In the genomic region with DNA sequence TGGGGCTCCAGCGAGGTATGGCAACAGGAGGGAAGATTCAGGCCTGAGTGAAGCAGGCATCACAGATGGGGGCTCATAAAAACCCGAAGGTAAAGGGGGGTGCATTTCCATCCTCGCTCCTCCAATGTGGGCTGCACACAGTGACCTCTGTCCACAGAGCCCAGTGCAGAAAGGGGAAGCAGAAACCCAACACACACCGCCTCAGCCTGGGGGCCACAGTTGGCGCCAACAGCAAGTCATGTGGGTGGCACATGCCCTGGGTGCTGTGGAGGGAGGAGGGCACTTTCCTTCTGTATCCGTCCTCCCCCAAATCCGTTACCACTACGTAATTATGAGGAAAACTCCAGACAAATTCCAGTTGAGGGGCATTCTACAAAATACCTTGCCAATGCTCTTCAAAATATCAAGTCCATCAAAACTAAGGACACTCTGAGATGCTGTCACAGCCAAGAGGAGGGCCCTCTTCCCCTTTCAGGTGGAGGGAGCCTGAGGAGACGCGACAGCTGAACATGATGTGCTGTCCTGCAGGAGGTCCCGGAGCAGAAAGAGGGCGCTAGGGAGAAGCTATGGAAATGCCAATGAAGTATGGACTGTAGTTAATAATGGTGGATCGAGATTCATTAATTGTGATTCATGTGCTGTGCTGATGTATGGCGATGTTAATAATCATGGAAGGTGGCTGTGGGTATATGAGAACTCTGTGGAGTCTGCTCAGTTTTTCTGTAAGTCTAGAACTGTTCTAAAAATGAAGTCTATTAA, we compare ENCODE assay signal across 13 cellular contexts. TPM values are rescaled to one million over a fixed set of nuclear protein-coding genes. Genes with fewer than 3 reads are reported as not detected.
DNase-seq lines count a peak whose midpoint lies in the region; ATAC-seq, FAIRE-seq and TF ChIP-seq lines count a peak whose summit lies in the region.
"Had no signal": no experiment of that assay in that cellular context is flagged by ENCODE, and none has a peak within 500 bp of the region (broad histone marks: within the 10 kb centered on the region; RNA-seq: fewer than 3 reads in every experiment).

No MANE protein-coding gene starts in this region.

- no peak overlapping the region for H3K56ac ChIP-seq in H1 (replicated peaks; ENCODE audit: insufficient read length, low read depth, low read length)

- no peak overlapping the region for H2AFZ ChIP-seq in OCI-LY1 (ENCODE audit: low read length)
- H2AFZ ChIP-seq in H1 (ENCODE audit: low read length): no peak overlapping the region

- peak; percentile 17 to 45; a peak in 2 of 4 replicates for TF ChIP-seq RAD21 in H1 (IDR thresholded peaks at IDR 0.05 in 1 of 2, conservative IDR thresholded peaks at IDR 0.05 in 1 of 2; ENCODE audit: low read depth in 2 of 2, low read length in 2 of 2)

- H3K14ac ChIP-seq in H1 (ENCODE audit: insufficient read length): no peak overlapping the region

- H2BK12ac ChIP-seq in H1 (ENCODE audit: low read depth, low read length): no peak overlapping the region

- peaks cover 2% of the 10 kb centered on the region; the same call in 1 of the 2 replicates for H3K79me1 ChIP-seq in H1 (ENCODE audit: low read depth, low read length)

- H3K36me3 ChIP-seq in OCI-LY1 (ENCODE audit: insufficient read depth, low read length) (no peaks in the 10 kb centered on the region), H1 (ENCODE audit: control insufficient read depth in 2 of 4, insufficient read depth in 4 of 4, low read length in 3 of 4) (no peaks in the 10 kb centered on the region)

- no peak overlapping the region for H2BK15ac ChIP-seq in H1 (ENCODE audit: low read length)

- H3K27ac ChIP-seq in OCI-LY1 (ENCODE audit: low read depth, low read length, poor library complexity, severe bottlenecking) (no peak overlapping the region), H1 (ENCODE audit: low read depth, low read length) (no peak overlapping the region)

- H2BK20ac ChIP-seq in H1 (ENCODE audit: low read length): 0 out of 2 replicates have a peak overlapping the region, but pooled peaks have one; percentile 9

- peak overlapping the region; percentile 61 for H3K27ac Mint-ChIP-seq in activated CD4-positive, alpha-beta T cell treated with anti-CD3 and anti-CD28 coated beads, Interleukin-2, amount 10 ng/mL, durations not matched to agents 7 days and 5 days

- H3F3A ChIP-seq in OCI-LY1 (ENCODE audit: insufficient read depth, low read length): no peaks in the 10 kb centered on the region

- peaks cover 18% of the 10 kb centered on the region for H3K4me1 Mint-ChIP-seq in activated CD4-positive, alpha-beta T cell treated with anti-CD3 and anti-CD28 coated beads, Interleukin-2, amount 10 ng/mL, durations not matched to agents 7 days and 5 days

- H3K27me3 ChIP-seq in OCI-LY1 (ENCODE audit: insufficient read depth, low read length) (no peaks in the 10 kb centered on the region), H1 (replicated peaks in 1 of 4; ENCODE audit: control insufficient read depth in 3 of 4, extremely low read depth in 1 of 4, insufficient read depth in 3 of 4, low read length in 3 of 4) (no peaks in the 10 kb centered on the region)

- H3K9ac ChIP-seq in OCI-LY1 (ENCODE audit: low read length) (no peak overlapping the region), H1 (replicated peaks in 1 of 4; ENCODE audit: extremely low read depth in 1 of 4, low read depth in 3 of 4, low read length in 3 of 4) (no peak overlapping the region)

- no peak for TF ChIP-seq EP300 in H1 (IDR thresholded peaks at IDR 0.05; ENCODE audit: borderline replicate concordance in 1 of 2, low read depth in 2 of 2, low read length in 2 of 2)

- 81% methylated on average over 10 of the region's 14 CpGs; no CpG with 5 or more reads in 1 of the 2 experiments for WGBS in H1 (ENCODE audit: extremely low coverage in 1 of 2, insufficient coverage in 1 of 2, insufficient read length in 1 of 2, insufficient replicate concordance in 2 of 2, low coverage in 1 of 2, low lambda C conversion rate in 2 of 2, missing lambda C conversion rate in 1 of 2), 2 experiments

- H3K27me3 Mint-ChIP-seq in activated CD4-positive, alpha-beta T cell treated with anti-CD3 and anti-CD28 coated beads, Interleukin-2, amount 10 ng/mL, durations not matched to agents 7 days and 5 days: no peaks in the 10 kb centered on the region

- CTCF ChIA-PET in activated CD4-positive, alpha-beta T cell treated with anti-CD3 and anti-CD28 coated beads, Interleukin-2, amount 10 ng/mL, durations not matched to agents 7 days and 5 days (lab: Charles Lee): interaction anchor here (1.2 kb wide), 1 partner anchor 9 kb away, joined by 3 read pairs; no protein-coding TSS in a partner anchor
- CTCF ChIA-PET in H1 (lab: Charles Lee; ENCODE audit: partially characterized antibody): interaction anchor here (0.8 to 5.5 kb wide), 19 partner anchors 8 to 788 kb away, joined by 3 to 51 read pairs (median 5); partner anchors contain the start of gene APBA2

- H2BK5ac ChIP-seq in H1 (ENCODE audit: low read depth, low read length): no peak overlapping the region

- H2BK120ac ChIP-seq in H1 (replicated peaks; ENCODE audit: low read depth, low read length): no peak overlapping the region

- no peak overlapping the region for H4K5ac ChIP-seq in H1 (ENCODE audit: insufficient read length, low read depth, low read length)

- no peak overlapping the region for H4K91ac ChIP-seq in H1 (replicated peaks; ENCODE audit: insufficient read length, low read length)

- no peak overlapping the region for H3K4me3 Mint-ChIP-seq in activated CD4-positive, alpha-beta T cell treated with anti-CD3 and anti-CD28 coated beads, Interleukin-2, amount 10 ng/mL, durations not matched to agents 7 days and 5 days

- peak; percentile 31; the same call in 1 of the 2 replicates for TF ChIP-seq CTCF in OCI-LY1 (IDR thresholded peaks at IDR 0.05; ENCODE audit: low read length)
- TF ChIP-seq CTCF in H1 (IDR thresholded peaks at IDR 0.05; ENCODE audit: control extremely low read depth in 1 of 3, insufficient read depth in 1 of 3, low read depth in 1 of 3, low read length in 3 of 3): peak; percentile 56 to 80 (median 69)
- peak; percentile 43 for TF ChIP-seq CTCF in retinal pigment epithelial cell (conservative IDR thresholded peaks at IDR 0.05; ENCODE audit: low read depth, low read length)

- no peak overlapping the region for H3K18ac ChIP-seq in H1 (ENCODE audit: extremely low read depth, low read length)

- H4K8ac ChIP-seq in H1 (ENCODE audit: extremely low read depth, insufficient read depth, low read length): peak overlapping the region; percentile 39; the same call in 1 of the 2 replicates

- H4K20me1 ChIP-seq in OCI-LY1 (ENCODE audit: insufficient read depth, low read length): no peaks in the 10 kb centered on the region
- no peaks in the 10 kb centered on the region for H4K20me1 ChIP-seq in H1 (replicated peaks in 1 of 2; ENCODE audit: control insufficient read depth in 1 of 2, insufficient read depth in 2 of 2, low read length in 2 of 2)

- POLR2A ChIA-PET in activated CD4-positive, alpha-beta T cell treated with anti-CD3 and anti-CD28 coated beads, Interleukin-2, amount 10 ng/mL, durations not matched to agents 7 days and 5 days (lab: Charles Lee): no interaction called here
- POLR2A ChIA-PET in H1 (lab: Charles Lee; ENCODE audit: partially characterized antibody): interaction anchor here (0.8 kb wide), 1 partner anchor 15 kb away, joined by 3 read pairs; no protein-coding TSS in a partner anchor

- TF ChIP-seq POLR2A in H1 (IDR thresholded peaks at IDR 0.05; ENCODE audit: control extremely low read depth in 1 of 2, low read depth in 2 of 2, low read length in 2 of 2): no peak

- FAIRE-seq in H1 (lab: Jason Lieb, UNC): peak; percentile 50

- H3K4me1 ChIP-seq in OCI-LY1 (ENCODE audit: insufficient read depth, low read length, severe bottlenecking) (no peaks in the 10 kb centered on the region), H1 (replicated peaks in 1 of 4; ENCODE audit: control insufficient read depth in 3 of 4, insufficient read depth in 4 of 4, low read length in 3 of 4) (no peaks in the 10 kb centered on the region; a peak in 2 of 7 replicates)

- no peak for ATAC-seq in HG03469 (IDR thresholded peaks at IDR 0.05; ENCODE audit: unreplicated experiment)

- H3K4me2 ChIP-seq in OCI-LY1 (ENCODE audit: low read length) (no peak overlapping the region), H1 (ENCODE audit: insufficient read depth in 1 of 2, low read depth in 2 of 2, low read length in 2 of 2) (no peak overlapping the region)

- H3K9me3 Mint-ChIP-seq in activated CD4-positive, alpha-beta T cell treated with anti-CD3 and anti-CD28 coated beads, Interleukin-2, amount 10 ng/mL, durations not matched to agents 7 days and 5 days: no peaks in the 10 kb centered on the region

- no peak overlapping the region for H3K4ac ChIP-seq in H1 (replicated peaks; ENCODE audit: insufficient read length, low read depth, low read length)

- H3K9me2 ChIP-seq in OCI-LY1 (ENCODE audit: low read depth, low read length): no peaks in the 10 kb centered on the region

- H3K23ac ChIP-seq in H1 (ENCODE audit: insufficient read length): no peak overlapping the region

- no peak overlapping the region; the same call in 1 of the 2 replicates for H2AK5ac ChIP-seq in H1 (ENCODE audit: low read depth, low read length)

- H3K36me3 Mint-ChIP-seq in activated CD4-positive, alpha-beta T cell treated with anti-CD3 and anti-CD28 coated beads, Interleukin-2, amount 10 ng/mL, durations not matched to agents 7 days and 5 days (ENCODE audit: low read depth): no peaks in the 10 kb centered on the region

- DNase-seq in activated CD4-positive, alpha-beta T cell treated with anti-CD3 and anti-CD28 coated beads, Interleukin-2, amount 10 ng/mL, durations not matched to agents 7 days and 5 days: no peak
- no peak for DNase-seq in activated CD4-positive, alpha-beta T cell treated with anti-CD3 and anti-CD28 coated beads for 1 hour
- DNase-seq in H1 (ENCODE audit: low read depth in 1 of 2, low spot score in 2 of 2) (no peak), retinal pigment epithelial cell (ENCODE audit: low read depth) (no peak), HCEC 1CT (no peak), DMS79 (lab: John Stamatoyannopoulos, UW) (no peak)
- DNase-seq: activated CD4-positive, alpha-beta T cell treated with anti-CD3 and anti-CD28 coated beads, Interleukin-2, amount 50 U/mL, for 4 hours; NCI-H1092; stimulated activated CD4-positive, alpha-beta T cell treated with anti-CD3 and anti-CD28 coated beads, Interleukin-15, amount 100 ng/mL, for 24 hours had no signal

- H3K23me2 ChIP-seq in H1 (ENCODE audit: low read depth, low read length): no peaks in the 10 kb centered on the region

- no peaks in the 10 kb centered on the region for H3K79me2 ChIP-seq in OCI-LY1 (ENCODE audit: insufficient read depth, low read length)
- H3K79me2 ChIP-seq in H1 (ENCODE audit: control insufficient read depth in 1 of 2, insufficient read depth in 2 of 2, low read length in 2 of 2): no peaks in the 10 kb centered on the region

- H3K9me3 ChIP-seq in OCI-LY1 (ENCODE audit: low read length) (no peaks in the 10 kb centered on the region), H1 (ENCODE audit: insufficient read depth in 2 of 2, low read depth in 1 of 2, low read length in 1 of 2) (peaks cover 0 to 2% of the 10 kb centered on the region in 2 experiments; a peak in 1 of 4 replicates)

- H3K4me3 ChIP-seq in OCI-LY1 (ENCODE audit: low read depth, low read length, poor library complexity, severe bottlenecking): no peak overlapping the region
- H3K4me3 ChIP-seq in H1 (ENCODE audit: extremely low read depth in 1 of 4, insufficient read depth in 2 of 4, low read depth in 3 of 4, low read length in 4 of 4): no peak overlapping the region
- H3K4me3 ChIP-seq in retinal pigment epithelial cell (ENCODE audit: low read length): no peak overlapping the region

RNA-seq across cellular contexts. Expression of gene APBA2, which starts 16.4 kb away (rescaled TPM):
- 10 to 100 TPM; 19.2 to 21.2 TPM for total RNA-seq in activated CD4-positive, alpha-beta T cell treated with anti-CD3 and anti-CD28 coated beads, Interleukin-2, amount 10 ng/mL, durations not matched to agents 7 days and 5 days
- 13.9 and 15.5 TPM in 2 replicates for total RNA-seq in H1 (2021; fragmentation: NEBNext Ultra II Directional; extraction: Animal tissue kit (Norgen Biotek cat#: 25700))
- polyA plus RNA-seq in H1 (2011; rRNA removed): 19.0 and 20.4 TPM in 2 replicates
- polyA plus RNA-seq in H1 (2011; cell fraction: cytosol; rRNA removed): 19.3 TPM
- polyA plus RNA-seq in H1 (2011; cell fraction: nucleus; rRNA removed): 38.3 TPM
- polyA plus RNA-seq in H1 (2012, experiment 1 of 2): 9.5 to 16.7 TPM (median 14.7 TPM) in 4 replicates
- polyA plus RNA-seq in H1 (2012, experiment 2 of 2): 9.8 TPM
- polyA plus RNA-seq in H1 (2013, experiment 1 of 2): 8.2 TPM
- polyA plus RNA-seq in H1 (2013, experiment 2 of 2): 8.5 TPM
- 16.0 and 21.3 TPM in 2 replicates for polyA minus RNA-seq in H1 (2011; rRNA and poly(A)+ RNA removed)
- polyA minus RNA-seq in H1 (2011; cell fraction: cytosol; rRNA and poly(A)+ RNA removed): 10.5 TPM
- 14.0 TPM for polyA minus RNA-seq in H1 (2011; cell fraction: nucleus; rRNA and poly(A)+ RNA removed)

RNA-seq across cellular contexts. Expression of gene GOLGA6L7, which starts 53.7 kb away (rescaled TPM):
- not detected for total RNA-seq in activated CD4-positive, alpha-beta T cell treated with anti-CD3 and anti-CD28 coated beads, Interleukin-2, amount 10 ng/mL, durations not matched to agents 7 days and 5 days
- not detected in 2 replicates for total RNA-seq in H1 (2021; fragmentation: NEBNext Ultra II Directional; extraction: Animal tissue kit (Norgen Biotek cat#: 25700))
- polyA plus RNA-seq in H1 (2011; rRNA removed): not detected in 2 replicates
- polyA plus RNA-seq in H1 (2011; cell fraction: cytosol; rRNA removed): not detected
- not detected for polyA plus RNA-seq in H1 (2011; cell fraction: nucleus; rRNA removed)
- 0.17 to 0.22 TPM in 2 of 4 replicates, not detected in the others for polyA plus RNA-seq in H1 (2012, experiment 1 of 2)
- not detected for polyA plus RNA-seq in H1 (2012, experiment 2 of 2)
- not detected for polyA plus RNA-seq in H1 (2013, experiment 1 of 2)
- polyA plus RNA-seq in H1 (2013, experiment 2 of 2): not detected
- not detected in 2 replicates for polyA minus RNA-seq in H1 (2011; rRNA and poly(A)+ RNA removed)
- not detected for polyA minus RNA-seq in H1 (2011; cell fraction: cytosol; rRNA and poly(A)+ RNA removed)
- polyA minus RNA-seq in H1 (2011; cell fraction: nucleus; rRNA and poly(A)+ RNA removed): not detected
- total RNA-seq: lower leg skin, osteocyte had no signal
